1 cellular context compared by ENCODE assay signal in the genomic region with DNA sequence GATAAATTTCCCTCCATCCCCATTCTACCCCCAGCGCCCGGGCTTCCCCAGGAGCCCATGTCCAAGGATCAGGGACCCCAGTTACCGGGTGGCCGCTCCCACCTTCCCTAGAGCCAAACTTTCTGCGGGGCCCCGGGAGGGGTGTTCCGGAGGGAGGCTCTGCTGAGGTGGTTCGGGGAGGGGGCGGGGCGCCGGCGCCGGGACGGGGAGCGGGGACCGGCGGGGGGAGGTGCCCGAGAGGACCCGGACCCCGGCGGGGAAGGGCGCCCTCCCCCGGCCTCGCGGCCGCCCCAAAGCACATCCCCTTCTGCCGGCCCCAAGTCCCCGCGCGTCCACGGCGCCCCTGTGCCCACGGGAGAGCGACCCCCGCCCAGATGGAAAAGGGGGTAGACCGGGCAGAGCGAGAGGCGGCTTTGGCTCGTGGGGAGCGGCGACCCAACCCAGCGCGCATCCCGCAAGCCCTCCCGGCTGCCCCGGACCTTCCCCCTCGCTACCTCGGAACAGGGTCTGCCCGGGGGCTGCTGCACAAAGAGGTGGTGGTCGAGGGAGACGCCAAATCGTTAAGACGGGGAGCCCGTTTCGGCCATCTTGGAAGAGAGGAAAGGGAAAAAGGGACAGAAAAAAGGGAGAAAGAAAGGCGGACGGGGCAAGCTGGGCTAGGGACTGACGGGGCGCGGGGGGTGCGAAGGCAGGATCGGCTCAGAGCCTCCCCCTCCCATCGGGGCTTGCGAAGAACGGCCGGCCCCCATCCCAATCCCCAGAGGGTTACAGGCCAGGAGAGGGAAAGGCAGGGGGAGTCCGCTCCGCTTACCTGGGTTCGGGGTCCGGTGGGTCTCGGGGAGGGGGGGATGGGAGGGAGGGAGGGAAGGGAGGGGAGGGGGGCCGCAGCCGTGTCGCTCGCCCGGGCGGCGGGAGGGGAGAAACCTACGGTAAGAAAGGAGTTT.
TF ChIP-seq lines count a peak whose summit lies in the region.

No MANE protein-coding gene starts in this region.

TF ChIP-seq in K562, 482 proteins besides CTCF, POLR2A, EP300 and RAD21 (continued from another document and continues in another):
- TF ChIP-seq, protein P1, sequence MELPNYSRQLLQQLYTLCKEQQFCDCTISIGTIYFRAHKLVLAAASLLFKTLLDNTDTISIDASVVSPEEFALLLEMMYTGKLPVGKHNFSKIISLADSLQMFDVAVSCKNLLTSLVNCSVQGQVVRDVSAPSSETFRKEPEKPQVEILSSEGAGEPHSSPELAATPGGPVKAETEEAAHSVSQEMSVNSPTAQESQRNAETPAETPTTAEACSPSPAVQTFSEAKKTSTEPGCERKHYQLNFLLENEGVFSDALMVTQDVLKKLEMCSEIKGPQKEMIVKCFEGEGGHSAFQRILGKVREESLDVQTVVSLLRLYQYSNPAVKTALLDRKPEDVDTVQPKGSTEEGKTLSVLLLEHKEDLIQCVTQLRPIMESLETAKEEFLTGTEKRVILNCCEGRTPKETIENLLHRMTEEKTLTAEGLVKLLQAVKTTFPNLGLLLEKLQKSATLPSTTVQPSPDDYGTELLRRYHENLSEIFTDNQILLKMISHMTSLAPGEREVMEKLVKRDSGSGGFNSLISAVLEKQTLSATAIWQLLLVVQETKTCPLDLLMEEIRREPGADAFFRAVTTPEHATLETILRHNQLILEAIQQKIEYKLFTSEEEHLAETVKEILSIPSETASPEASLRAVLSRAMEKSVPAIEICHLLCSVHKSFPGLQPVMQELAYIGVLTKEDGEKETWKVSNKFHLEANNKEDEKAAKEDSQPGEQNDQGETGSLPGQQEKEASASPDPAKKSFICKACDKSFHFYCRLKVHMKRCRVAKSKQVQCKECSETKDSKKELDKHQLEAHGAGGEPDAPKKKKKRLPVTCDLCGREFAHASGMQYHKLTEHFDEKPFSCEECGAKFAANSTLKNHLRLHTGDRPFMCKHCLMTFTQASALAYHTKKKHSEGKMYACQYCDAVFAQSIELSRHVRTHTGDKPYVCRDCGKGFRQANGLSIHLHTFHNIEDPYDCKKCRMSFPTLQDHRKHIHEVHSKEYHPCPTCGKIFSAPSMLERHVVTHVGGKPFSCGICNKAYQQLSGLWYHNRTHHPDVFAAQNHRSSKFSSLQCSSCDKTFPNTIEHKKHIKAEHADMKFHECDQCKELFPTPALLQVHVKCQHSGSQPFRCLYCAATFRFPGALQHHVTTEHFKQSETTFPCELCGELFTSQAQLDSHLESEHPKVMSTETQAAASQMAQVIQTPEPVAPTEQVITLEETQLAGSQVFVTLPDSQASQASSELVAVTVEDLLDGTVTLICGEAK (IDR thresholded peaks at IDR 0.05) = peak; percentile 56; the same call in 1 of the 2 replicates
- TF ChIP-seq, protein P1 (CRISPR knock-in tag; IDR thresholded peaks at IDR 0.05) = no peak
- TF ChIP-seq DACH1 (IDR thresholded peaks at IDR 0.05; ENCODE audit: partially characterized antibody) = no peak
- TF ChIP-seq GATAD2A (IDR thresholded peaks at IDR 0.05) = 0 out of 2 replicates have a peak, but pooled peaks have one; percentile 68
- TF ChIP-seq CTCFL (IDR thresholded peaks at IDR 0.05; ENCODE audit: borderline replicate concordance, insufficient read depth, low read depth, low read length, poor library complexity, severe bottlenecking) = peak; percentile 63
- TF ChIP-seq PML (IDR thresholded peaks at IDR 0.05; ENCODE audit: low read length) = no peak
- peak; percentile 75; the same call in 1 of the 2 replicates for TF ChIP-seq SAFB (IDR thresholded peaks at IDR 0.05; ENCODE audit: borderline replicate concordance, low read depth, low read length)
- TF ChIP-seq HDAC1 (IDR thresholded peaks at IDR 0.05) = peak in 1 of 2 experiments; percentile 49; a peak in 1 of 4 replicates
- no peak for TF ChIP-seq ZNF384 (IDR thresholded peaks at IDR 0.05; ENCODE audit: low read depth, low read length)
- TF ChIP-seq TRIM25 (IDR thresholded peaks at IDR 0.05; ENCODE audit: borderline replicate concordance) = 0 out of 2 replicates have a peak, but pooled peaks have one; percentile 63
- no peak for TF ChIP-seq SPI1 (IDR thresholded peaks at IDR 0.05; ENCODE audit: borderline replicate concordance, low read depth, low read length)
- TF ChIP-seq ZC3H11A (IDR thresholded peaks at IDR 0.05; ENCODE audit: low read depth, low read length) = no peak
- TF ChIP-seq YY1 (IDR thresholded peaks at IDR 0.05; ENCODE audit: borderline replicate concordance in 1 of 3, control insufficient read depth in 1 of 3, extremely low read depth in 1 of 3, insufficient read depth in 3 of 3, insufficient read length in 1 of 3, insufficient replicate concordance in 2 of 3, low read depth in 1 of 3, low read length in 2 of 3) = peak; percentile 56 to 84 (median 68)
- TF ChIP-seq SUPT5H (IDR thresholded peaks at IDR 0.05) = peak; percentile 24; the same call in 1 of the 2 replicates
- no peak for TF ChIP-seq MCM3 (IDR thresholded peaks at IDR 0.05)
- TF ChIP-seq, protein P2, sequence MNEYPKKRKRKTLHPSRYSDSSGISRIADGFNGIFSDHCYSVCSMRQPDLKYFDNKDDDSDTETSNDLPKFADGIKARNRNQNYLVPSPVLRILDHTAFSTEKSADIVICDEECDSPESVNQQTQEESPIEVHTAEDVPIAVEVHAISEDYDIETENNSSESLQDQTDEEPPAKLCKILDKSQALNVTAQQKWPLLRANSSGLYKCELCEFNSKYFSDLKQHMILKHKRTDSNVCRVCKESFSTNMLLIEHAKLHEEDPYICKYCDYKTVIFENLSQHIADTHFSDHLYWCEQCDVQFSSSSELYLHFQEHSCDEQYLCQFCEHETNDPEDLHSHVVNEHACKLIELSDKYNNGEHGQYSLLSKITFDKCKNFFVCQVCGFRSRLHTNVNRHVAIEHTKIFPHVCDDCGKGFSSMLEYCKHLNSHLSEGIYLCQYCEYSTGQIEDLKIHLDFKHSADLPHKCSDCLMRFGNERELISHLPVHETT (CRISPR knock-in tag; conservative IDR thresholded peaks at IDR 0.05 in 1 of 2, IDR thresholded peaks at IDR 0.05 in 1 of 2) = 0 out of 4 replicates have a peak, but pooled peaks of 1 of the 2 experiments have one; percentile 24
- no peak for TF ChIP-seq RAD51 (IDR thresholded peaks at IDR 0.05; ENCODE audit: borderline replicate concordance, low read depth)
- no peak for TF ChIP-seq GABPA (tag; conservative IDR thresholded peaks at IDR 0.05; ENCODE audit: low read depth)
- TF ChIP-seq POLR2G (IDR thresholded peaks at IDR 0.05; ENCODE audit: low read depth, low read length) = peak; percentile 66
- TF ChIP-seq, protein P3, sequence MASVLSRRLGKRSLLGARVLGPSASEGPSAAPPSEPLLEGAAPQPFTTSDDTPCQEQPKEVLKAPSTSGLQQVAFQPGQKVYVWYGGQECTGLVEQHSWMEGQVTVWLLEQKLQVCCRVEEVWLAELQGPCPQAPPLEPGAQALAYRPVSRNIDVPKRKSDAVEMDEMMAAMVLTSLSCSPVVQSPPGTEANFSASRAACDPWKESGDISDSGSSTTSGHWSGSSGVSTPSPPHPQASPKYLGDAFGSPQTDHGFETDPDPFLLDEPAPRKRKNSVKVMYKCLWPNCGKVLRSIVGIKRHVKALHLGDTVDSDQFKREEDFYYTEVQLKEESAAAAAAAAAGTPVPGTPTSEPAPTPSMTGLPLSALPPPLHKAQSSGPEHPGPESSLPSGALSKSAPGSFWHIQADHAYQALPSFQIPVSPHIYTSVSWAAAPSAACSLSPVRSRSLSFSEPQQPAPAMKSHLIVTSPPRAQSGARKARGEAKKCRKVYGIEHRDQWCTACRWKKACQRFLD (CRISPR knock-in tag; IDR thresholded peaks at IDR 0.05) = no peak; the same call in 1 of the 2 replicates
- TF ChIP-seq TEAD4 (IDR thresholded peaks at IDR 0.05; ENCODE audit: low read length) = no peak
- TF ChIP-seq TEAD4 (CRISPR knock-in tag; IDR thresholded peaks at IDR 0.05; ENCODE audit: borderline replicate concordance) = no peak
- no peak for TF ChIP-seq CUX1 (CRISPR knock-in tag; IDR thresholded peaks at IDR 0.05)
- TF ChIP-seq ELF4 (CRISPR knock-in tag; IDR thresholded peaks at IDR 0.05) = 0 out of 2 replicates have a peak, but pooled peaks have one; percentile 23
- no peak for TF ChIP-seq NFXL1 (CRISPR knock-in tag; IDR thresholded peaks at IDR 0.05)
